In the genomic region with DNA sequence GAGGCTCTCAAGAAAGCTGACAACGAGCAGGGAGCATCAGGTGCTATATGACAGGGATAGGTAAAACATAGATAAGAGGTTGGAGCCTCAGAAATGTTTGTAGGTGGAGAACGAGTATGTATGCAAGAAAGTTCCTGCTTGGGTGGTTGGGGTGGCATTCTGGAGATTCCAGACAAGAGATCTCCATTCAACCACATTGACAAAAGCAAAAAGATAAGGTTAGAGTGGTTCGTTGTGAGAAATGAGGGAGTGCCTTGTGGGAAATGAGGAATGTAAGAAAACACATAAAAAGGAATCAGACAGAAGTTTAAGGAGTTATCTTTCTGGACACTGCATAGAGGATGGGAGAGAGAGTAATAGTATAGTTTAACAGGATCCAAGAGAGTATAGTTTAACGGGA, we compare ENCODE assay signal across 21 cellular contexts.
"Had no signal": no experiment of that assay in that cellular context is flagged by ENCODE, and none has a peak within 500 bp of the region (broad histone marks: within the 10 kb centered on the region; RNA-seq: fewer than 3 reads in every experiment).

No MANE protein-coding gene starts in this region.

- FAIRE-seq: colon had no signal

- H3K9me3 Mint-ChIP-seq: activated naive CD4-positive, alpha-beta T cell treated with anti-CD3 and anti-CD28 coated beads, Interleukin-2, amount 50 U/mL, for 72 hours; activated T-helper 1 cell treated with anti-CD3 and anti-CD28 coated beads, Interleukin-12 subunit alpha, Interleukin-12 subunit beta, Interleukin-2, Interleukin-4 antibody, amounts not matched to agents 30 ng/mL and 10 ng/mL and 1 ng/mL, durations not matched to agents 14 hours and 24 hours and 36 hours; endodermal cell; stimulated activated naive CD8-positive, alpha-beta T cell treated with anti-CD3 and anti-CD28 coated beads, Interleukin-15, amount 100 ng/mL, for 72 hours had no signal

- H3K36me3 ChIP-seq: gastroesophageal sphincter, heart left ventricle, suprapubic skin, transverse colon had no signal

- H3K36me3 Mint-ChIP-seq: activated naive CD4-positive, alpha-beta T cell treated with anti-CD3 and anti-CD28 coated beads, Interleukin-2, amount 50 U/mL, for 72 hours had no signal

- H3K4me3 Mint-ChIP-seq: activated T-helper 1 cell treated with anti-CD3 and anti-CD28 coated beads, Interleukin-12 subunit alpha, Interleukin-12 subunit beta, Interleukin-2, Interleukin-4 antibody, amounts not matched to agents 30 ng/mL and 10 ng/mL and 1 ng/mL, durations not matched to agents 14 hours and 24 hours and 36 hours; endodermal cell; neural crest cell; stimulated activated naive CD8-positive, alpha-beta T cell treated with anti-CD3 and anti-CD28 coated beads, Interleukin-15, amount 100 ng/mL, for 72 hours had no signal

- H3K27ac Mint-ChIP-seq: activated naive CD4-positive, alpha-beta T cell treated with anti-CD3 and anti-CD28 coated beads, Interleukin-2, amount 50 U/mL, for 72 hours; activated T-helper 1 cell treated with anti-CD3 and anti-CD28 coated beads, Interleukin-12 subunit alpha, Interleukin-12 subunit beta, Interleukin-2, Interleukin-4 antibody, amounts not matched to agents 30 ng/mL and 10 ng/mL and 1 ng/mL, durations not matched to agents 14 hours and 24 hours and 36 hours; endodermal cell; progenitor cell of endocrine pancreas; stimulated activated naive CD8-positive, alpha-beta T cell treated with anti-CD3 and anti-CD28 coated beads, Interleukin-15, amount 100 ng/mL, for 72 hours had no signal

- H3K27me3 ChIP-seq: body of pancreas, heart left ventricle, suprapubic skin, transverse colon had no signal

- DNase-seq: activated CD4-positive, alpha-beta T cell treated with anti-CD3 and anti-CD28 coated beads for 1 hour; activated gamma-delta T cell treated with Interleukin-2 at 50 U/mL for 16 hours; amniotic stem cell; body of pancreas; caudate nucleus; heart left ventricle; kidney glomerular epithelial cell; left ventricle myocardium superior; stimulated activated naive CD8-positive, alpha-beta T cell treated with anti-CD3 and anti-CD28 coated beads, Interleukin-15, amount 100 ng/mL, for 72 hours; T-helper 2 cell; transverse colon had no signal

- ATAC-seq: activated naive CD4-positive, alpha-beta T cell treated with anti-CD3 and anti-CD28 coated beads, Interleukin-2, amount 50 U/mL, for 72 hours; body of pancreas; gastroesophageal sphincter; heart left ventricle; left ventricle myocardium superior; stimulated activated naive CD8-positive, alpha-beta T cell treated with anti-CD3 and anti-CD28 coated beads, Interleukin-15, amount 100 ng/mL, for 72 hours had no signal

- H3K4me3 ChIP-seq: body of pancreas, gastroesophageal sphincter, heart left ventricle, suprapubic skin, transverse colon had no signal

- H3K27ac ChIP-seq: body of pancreas, epithelial cell of prostate, gastroesophageal sphincter, heart left ventricle, suprapubic skin, transverse colon, VCaP had no signal
